In genomic region chr10:19421664-19422063, GRCh38 we compare ENCODE assay signal across 28 cellular contexts.
A peak's percentile ranks its signal among the peaks of the same experiment; 100 is the strongest.
DNase-seq lines count a peak whose midpoint lies in the region; FAIRE-seq and TF ChIP-seq lines count a peak whose summit lies in the region.
"Had no signal": no experiment of that assay in that cellular context is flagged by ENCODE, and none has a peak within 500 bp of the region (broad histone marks: within the 10 kb centered on the region; RNA-seq: fewer than 3 reads in every experiment).

No MANE protein-coding gene starts in this region.

- CTCF ChIA-PET in MCF 10A (lab: Yijun Ruan, JAX) = interaction anchor here (1.5 kb wide), 1 partner anchor 10 kb away, joined by 4 read pairs; no protein-coding TSS in a partner anchor

- DNase-seq in MCF 10A (ENCODE audit: unreplicated experiment) = peak; percentile 1
- no peak for DNase-seq in breast epithelium (ENCODE audit: low spot score in 2 of 2)
- DNase-seq in fibroblast of mammary gland (ENCODE audit: low read depth) = peak; percentile 12
- DNase-seq in iPS-NIHi7 (ENCODE audit: extremely low spot score) = no peak
- no peak for DNase-seq in AML-193 (lab: John Stamatoyannopoulos, UW)
- no peak for DNase-seq in frontal cortex (ENCODE audit: low spot score in 2 of 2)
- DNase-seq: BE2C; CD8-positive, alpha-beta memory T cell; DMS 273 treated with DMSO at 0.1 percent for 48 hours; DMS79; EL; Kasumi-1; MG63; NCI-H1105 treated with DMSO at 0.1 percent for 48 hours; NCI-H146; NCI-H1930; NCI-H2227 treated with DMSO at 0.1 percent for 48 hours; NCI-H510A treated with DMSO at 0.1 percent for 48 hours; NCI-H774; PC-3; SJCRH30 had no signal

- POLR2A ChIA-PET in MCF 10A (lab: Yijun Ruan, JAX) = no interaction called here

- no peak overlapping the region for H3K4me3 Mint-ChIP-seq in MCF 10A (ENCODE audit: unreplicated experiment)
- H3K4me3 Mint-ChIP-seq in brain = peak overlapping the region in 2 of 5 experiments; percentile 6 to 30
- H3K4me3 Mint-ChIP-seq: CD14-positive monocyte; CD8-positive, alpha-beta memory T cell had no signal

- no peak for TF ChIP-seq POLR2A in breast epithelium (IDR thresholded peaks at IDR 0.05)

- H3K27ac ChIP-seq in breast epithelium = no peak overlapping the region
- H3K27ac ChIP-seq: 22Rv1, SJCRH30 had no signal

- H3K36me3 Mint-ChIP-seq in MCF 10A (ENCODE audit: insufficient read depth, unreplicated experiment) = no peaks in the 10 kb centered on the region
- H3K36me3 Mint-ChIP-seq in brain = no peaks in the 10 kb centered on the region
- H3K36me3 Mint-ChIP-seq: CD14-positive monocyte; CD8-positive, alpha-beta memory T cell had no signal

- no peak overlapping the region for H3K27ac Mint-ChIP-seq in MCF 10A (ENCODE audit: low read depth, unreplicated experiment)
- H3K27ac Mint-ChIP-seq in brain = peak overlapping the region in 4 of 5 experiments; percentile 33 to 86 (median 69)
- H3K27ac Mint-ChIP-seq: CD14-positive monocyte had no signal

- intact Hi-C loops in MCF 10A (cut with micrococcal nuclease) = no loop called here
- intact Hi-C loops in breast epithelium (cut with DNase I; ENCODE audit: low total_unique reads) = no loop called here

- TF ChIP-seq CTCF in MCF 10A (IDR thresholded peaks at IDR 0.05; ENCODE audit: unreplicated experiment) = no peak
- TF ChIP-seq CTCF in breast epithelium (IDR thresholded peaks at IDR 0.05) = no peak
- no peak for TF ChIP-seq CTCF in brain (conservative IDR thresholded peaks at IDR 0.05)
- no peak for TF ChIP-seq CTCF in fibroblast of mammary gland (conservative IDR thresholded peaks at IDR 0.05; ENCODE audit: control insufficient read depth, insufficient read depth, low read depth, low read length)

- no peak overlapping the region for H3K4me3 ChIP-seq in breast epithelium
- H3K4me3 ChIP-seq in fibroblast of mammary gland (ENCODE audit: control insufficient read depth, low read depth, low read length) = no peak overlapping the region
- H3K4me3 ChIP-seq: K562, MG63, SJCRH30 had no signal

- H3K27me3 Mint-ChIP-seq in MCF 10A (ENCODE audit: insufficient read depth, unreplicated experiment) (no peaks in the 10 kb centered on the region), brain (peaks cover 3% of the 10 kb centered on the region)
- H3K27me3 Mint-ChIP-seq: CD8-positive, alpha-beta memory T cell had no signal

- H3K4me1 Mint-ChIP-seq in MCF 10A (ENCODE audit: insufficient read depth, unreplicated experiment) (no peaks in the 10 kb centered on the region), brain (peaks cover 42% of the 10 kb centered on the region)
- H3K4me1 Mint-ChIP-seq: CD14-positive monocyte; CD8-positive, alpha-beta memory T cell had no signal

- no peaks in the 10 kb centered on the region for H3K36me3 ChIP-seq in breast epithelium
- H3K36me3 ChIP-seq: BE2C, MG63, SJCRH30 had no signal

- H3K9me3 Mint-ChIP-seq in MCF 10A (ENCODE audit: unreplicated experiment) (peaks cover 7% of the 10 kb centered on the region), brain (no peaks in the 10 kb centered on the region)

- no peaks in the 10 kb centered on the region for H3K4me1 ChIP-seq in breast epithelium
- H3K4me1 ChIP-seq: BE2C, SJCRH30 had no signal

- no peak for FAIRE-seq in frontal cortex (lab: Jason Lieb, UNC)
- FAIRE-seq: GM12892, GM19239, H54, K562 had no signal

- no peaks in the 10 kb centered on the region for H3K27me3 ChIP-seq in breast epithelium
- H3K27me3 ChIP-seq: BE2C, MG63, SJCRH30 had no signal

- BruUV-seq in MCF 10A (replicated peaks; lab: Mats Ljungman, UMichigan) = no TSS peak

- H3K9me3 ChIP-seq in breast epithelium = no peaks in the 10 kb centered on the region
- H3K9me3 ChIP-seq: BE2C, MG63, SJCRH30 had no signal

Comparison
In these comparisons a context has a peak if more than half of its experiments do, and no peak if none do; other contexts are left out.
1. DNase-seq: peak in MCF 10A (single experiment) and fibroblast of mammary gland (single experiment); none in breast epithelium (0 of 2), iPS-NIHi7 (single experiment), AML-193 (0 of 2) and frontal cortex (0 of 2).